In genomic region chr22:30325065-30325720, GRCh38 we compare ENCODE assay signal across 8 cellular contexts. TPM values are rescaled to one million over a fixed set of nuclear protein-coding genes. Genes with fewer than 3 reads are reported as not detected.
DNase-seq lines count a peak whose midpoint lies in the region; ATAC-seq, FAIRE-seq and TF ChIP-seq lines count a peak whose summit lies in the region.

No MANE protein-coding gene starts in this region.

- peaks cover 53% of the 10 kb centered on the region for H3K4me1 ChIP-seq in Loucy (ENCODE audit: insufficient read depth, low read length, poor library complexity, severe bottlenecking)

- no peaks in the 10 kb centered on the region for H3K27me3 Mint-ChIP-seq in CD4-positive, alpha-beta T cell
- H3K27me3 Mint-ChIP-seq in chondrocyte (ENCODE audit: low read depth) (no peaks in the 10 kb centered on the region), memory B cell (no peaks in the 10 kb centered on the region)

- peaks cover 67% of the 10 kb centered on the region for H3K36me3 Mint-ChIP-seq in CD4-positive, alpha-beta T cell (ENCODE audit: low read depth)
- H3K36me3 Mint-ChIP-seq in chondrocyte (ENCODE audit: low read depth): peaks cover 2% of the 10 kb centered on the region
- H3K36me3 Mint-ChIP-seq in memory B cell: peaks cover 3% of the 10 kb centered on the region

- H2AFZ ChIP-seq in Loucy (ENCODE audit: low read length): no peak overlapping the region

- CTCF ChIA-PET in CD4-positive, alpha-beta T cell (lab: Charles Lee): interaction anchor here (0.9 to 2.8 kb wide), 3 partner anchors 11 to 62 kb away, joined by 4 to 18 read pairs (median 6); partner anchors contain the start of genes CASTOR1 and RNF215

- peaks cover 18% of the 10 kb centered on the region for H4K20me1 ChIP-seq in Loucy (ENCODE audit: insufficient read depth, low read length, poor library complexity, severe bottlenecking)

- peaks cover 67% of the 10 kb centered on the region for H3K4me1 Mint-ChIP-seq in CD4-positive, alpha-beta T cell (ENCODE audit: low read depth)
- H3K4me1 Mint-ChIP-seq in chondrocyte (ENCODE audit: low read depth): peaks cover 56% of the 10 kb centered on the region
- H3K4me1 Mint-ChIP-seq in memory B cell: peaks cover 34% of the 10 kb centered on the region

- H3K79me2 ChIP-seq in Loucy (ENCODE audit: insufficient read depth, low read length): peaks cover 61% of the 10 kb centered on the region

- no peaks in the 10 kb centered on the region for H3K9me3 ChIP-seq in CD4-positive, alpha-beta T cell (ENCODE audit: control insufficient read depth, low read length)
- no peaks in the 10 kb centered on the region for H3K9me3 ChIP-seq in Loucy (ENCODE audit: insufficient read depth, low read depth, low read length)

- no peak for DNase-seq in CD4-positive, alpha-beta T cell
- DNase-seq in chondrocyte (ENCODE audit: low spot score) (no peak), memory B cell (ENCODE audit: low spot score in 2 of 2) (no peak), urothelium cell line (ENCODE audit: low spot score) (peak; percentile 61)

- H3F3A ChIP-seq in Loucy (ENCODE audit: low read depth): no peaks in the 10 kb centered on the region

- no peak for FAIRE-seq in urothelium cell line (lab: Jason Lieb, UNC)

- no peak for ATAC-seq in CD4-positive, alpha-beta T cell (ENCODE audit: poor library complexity)
- ATAC-seq in memory B cell (ENCODE audit: low read depth): no peak
- no peak for ATAC-seq in HG02623 (IDR thresholded peaks at IDR 0.05; ENCODE audit: unreplicated experiment)
- no peak for ATAC-seq in GM19328 (IDR thresholded peaks at IDR 0.05; ENCODE audit: unreplicated experiment)
- no peak for ATAC-seq in GM18858 (IDR thresholded peaks at IDR 0.05; ENCODE audit: unreplicated experiment)

- H3K9ac ChIP-seq in Loucy (ENCODE audit: low read depth, low read length, poor library complexity, severe bottlenecking): peak overlapping the region; percentile 83

- peak overlapping the region; percentile 84 for H3K27ac Mint-ChIP-seq in CD4-positive, alpha-beta T cell
- H3K27ac Mint-ChIP-seq in chondrocyte (ENCODE audit: unreplicated experiment) (peak overlapping the region; percentile 89), memory B cell (peak overlapping the region; percentile 58)

- H3K27ac ChIP-seq in CD4-positive, alpha-beta T cell (ENCODE audit: low read depth, low read length): peak overlapping the region; percentile 33

- H3K9me3 Mint-ChIP-seq in CD4-positive, alpha-beta T cell: no peaks in the 10 kb centered on the region
- no peaks in the 10 kb centered on the region for H3K9me3 Mint-ChIP-seq in chondrocyte (ENCODE audit: low read depth)
- no peaks in the 10 kb centered on the region for H3K9me3 Mint-ChIP-seq in memory B cell

- no peak for TF ChIP-seq CTCF in CD4-positive, alpha-beta T cell (IDR thresholded peaks at IDR 0.05)
- no peak for TF ChIP-seq CTCF in Loucy (conservative IDR thresholded peaks at IDR 0.05; ENCODE audit: low read length)
- TF ChIP-seq CTCF in chondrocyte (IDR thresholded peaks at IDR 0.05): no peak

- intact Hi-C loops in CD4-positive, alpha-beta T cell (cut with DNase I, micrococcal nuclease): loop anchor here (2.0 kb wide), 2 partner anchors 14 to 18 kb away; no protein-coding TSS in a partner anchor

- POLR2A ChIA-PET in CD4-positive, alpha-beta T cell (lab: Charles Lee): interaction anchor here (0.8 to 11.4 kb wide), 6 partner anchors 11 to 62 kb away, joined by 3 to 290 read pairs (median 59); partner anchors contain the start of genes CASTOR1, CCDC157, RNF215 and SF3A1

- H3K4me3 ChIP-seq in Loucy (ENCODE audit: low read length, poor library complexity, severe bottlenecking): peak overlapping the region; percentile 96

- H3K27me3 ChIP-seq in CD4-positive, alpha-beta T cell (ENCODE audit: control insufficient read depth, insufficient read depth, low read length): no peaks in the 10 kb centered on the region
- H3K27me3 ChIP-seq in Loucy (ENCODE audit: insufficient read depth, low read length, poor library complexity, severe bottlenecking): no peaks in the 10 kb centered on the region

- peak overlapping the region; percentile 98 for H3K4me2 ChIP-seq in Loucy (ENCODE audit: low read depth, low read length, poor library complexity, severe bottlenecking)

- H3K9me2 ChIP-seq in Loucy (replicated peaks; ENCODE audit: low read depth, low read length): no peaks in the 10 kb centered on the region

- H3K36me3 ChIP-seq in Loucy (ENCODE audit: insufficient read depth, low read length): no peaks in the 10 kb centered on the region

- H3K4me3 Mint-ChIP-seq in CD4-positive, alpha-beta T cell: peak overlapping the region; percentile 93
- H3K4me3 Mint-ChIP-seq in chondrocyte (ENCODE audit: unreplicated experiment): peak overlapping the region; percentile 83
- peak overlapping the region; percentile 90 for H3K4me3 Mint-ChIP-seq in memory B cell

RNA-seq across cellular contexts. Expression of gene TBC1D10A, which starts 1.5 kb away (rescaled TPM):
- total RNA-seq in CD4-positive, alpha-beta T cell: 10 to 100 TPM; 38.9 to 41.8 TPM
- 24.3 to 28.0 TPM (median 26.9 TPM) in 3 replicates for total RNA-seq in chondrocyte

RNA-seq across cellular contexts. Expression of gene SF3A1, which starts 31.5 kb away (rescaled TPM):
- 100 to 1,000 TPM; 335 to 388 TPM for total RNA-seq in CD4-positive, alpha-beta T cell
- total RNA-seq in chondrocyte: 110 to 127 TPM (median 115 TPM) in 3 replicates

RNA-seq across cellular contexts. Expression of gene CCDC157, which starts 31.6 kb away (rescaled TPM):
- total RNA-seq in CD4-positive, alpha-beta T cell: 10 to 100 TPM in 1 of 2 experiments, 1 to 10 TPM in 1; 8.3 to 10.1 TPM
- total RNA-seq in chondrocyte: 2.1 to 3.1 TPM (median 2.3 TPM) in 3 replicates

RNA-seq across cellular contexts. Expression of gene CASTOR1, which starts 35.9 kb away (rescaled TPM):
- 1 to 10 TPM; 7.9 to 8.8 TPM for total RNA-seq in CD4-positive, alpha-beta T cell
- 12.1 to 18.9 TPM (median 17.0 TPM) in 3 replicates for total RNA-seq in chondrocyte

RNA-seq across cellular contexts. Expression of gene OSM, which starts 58.5 kb away (rescaled TPM):
- 10 to 100 TPM; 13.9 to 16.7 TPM for total RNA-seq in CD4-positive, alpha-beta T cell
- total RNA-seq in chondrocyte: not detected in 3 replicates
